Comparison of ENCODE assay signal across 21 cellular contexts in the genomic region with DNA sequence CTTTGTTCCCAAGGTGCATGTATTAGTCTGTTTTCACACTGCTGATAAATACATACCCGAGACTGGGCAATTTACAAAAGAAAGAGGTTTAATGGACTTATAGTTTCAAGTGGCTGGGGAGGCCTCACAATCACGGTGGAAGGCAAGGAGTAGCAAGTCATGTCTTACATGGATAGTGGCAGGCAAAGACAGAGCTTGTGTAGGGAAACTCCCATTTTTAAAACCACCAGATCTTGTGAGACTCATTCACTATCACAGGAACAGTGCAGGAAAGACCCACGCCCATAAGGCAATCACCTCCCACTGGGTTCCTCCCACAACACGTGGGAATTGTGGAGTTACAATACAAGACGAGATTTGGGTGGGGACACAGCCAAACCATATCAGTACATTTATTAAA.
DNase-seq lines count a peak whose midpoint lies in the region; ATAC-seq, FAIRE-seq and TF ChIP-seq lines count a peak whose summit lies in the region.
"Had no signal": no experiment of that assay in that cellular context is flagged by ENCODE, and none has a peak within 500 bp of the region (broad histone marks: within the 10 kb centered on the region; RNA-seq: fewer than 3 reads in every experiment).

No MANE protein-coding gene starts in this region.

- no peak for DNase-seq in epithelial cell of prostate (ENCODE audit: low read depth, low spot score)
- no peak for DNase-seq in foreskin keratinocyte
- DNase-seq in Calu3, result no peak
- DNase-seq in NCI-H1092 treated with DMSO at 0.1 percent for 48 hours (lab: John Stamatoyannopoulos, UW), result no peak
- DNase-seq in GM13977 (ENCODE audit: low spot score), result no peak
- no peak for DNase-seq in H54 (ENCODE audit: insufficient read length, low spot score)
- DNase-seq: 8988T; Caco-2; CD4-positive, CD25-positive, alpha-beta regulatory T cell; CD8-positive, alpha-beta T cell; DMS 273 treated with DMSO at 0.1 percent for 48 hours; DMS79; GDM1; GOT3; H7 had no signal

- no peak overlapping the region for H3K27ac Mint-ChIP-seq in Calu3 (ENCODE audit: unreplicated experiment)
- H3K27ac Mint-ChIP-seq: CD8-positive, alpha-beta T cell had no signal

- no peaks in the 10 kb centered on the region for H3K36me3 Mint-ChIP-seq in Calu3 (ENCODE audit: insufficient read depth, unreplicated experiment)
- H3K36me3 Mint-ChIP-seq: CD4-positive, CD25-positive, alpha-beta regulatory T cell; CD8-positive, alpha-beta T cell had no signal

- H3K27me3 ChIP-seq in BLaER1 treated with 17β-estradiol and CSF1 and Interleukin-3, amounts not matched to agents 10 nM and 100 nM, result no peaks in the 10 kb centered on the region
- H3K27me3 ChIP-seq in foreskin keratinocyte, result no peaks in the 10 kb centered on the region

- ATAC-seq in foreskin keratinocyte, result no peak
- ATAC-seq: A549; CD8-positive, alpha-beta T cell had no signal

- no peaks in the 10 kb centered on the region for H4K20me1 ChIP-seq in BLaER1 treated with 17β-estradiol and CSF1 and Interleukin-3, amounts not matched to agents 10 nM and 100 nM

- in situ Hi-C loops in GM13977 (cut with MboI; ENCODE audit: low pct_unique_long_range_greater_than_20kb, low sequenced_read_pairs, unreplicated experiment), result no loop called here

- no peaks in the 10 kb centered on the region for H3K27me3 Mint-ChIP-seq in Calu3 (ENCODE audit: unreplicated experiment)

- peaks cover 27 to 39% (median 33%) of the 10 kb centered on the region in 10 experiments for H3K4me1 ChIP-seq in BLaER1 treated with 17β-estradiol and CSF1 and Interleukin-3, amounts not matched to agents 10 nM and 100 nM
- H3K4me1 ChIP-seq in foreskin keratinocyte, result peaks cover 4% of the 10 kb centered on the region
- H3K4me1 ChIP-seq: A549, Caco-2 had no signal

- TF ChIP-seq CTCF in foreskin keratinocyte (conservative IDR thresholded peaks at IDR 0.05), result no peak
- no peak for TF ChIP-seq CTCF in Calu3 (IDR thresholded peaks at IDR 0.05; ENCODE audit: unreplicated experiment)
- no peak for TF ChIP-seq CTCF in GM13977 (IDR thresholded peaks at IDR 0.05; ENCODE audit: extremely low read depth, insufficient read depth, missing control alignments)

- CTCF ChIA-PET in Calu3 (lab: Charles Lee), result no interaction called here

- H3K9me3 ChIP-seq in BLaER1 treated with 17β-estradiol and CSF1 and Interleukin-3, amounts not matched to agents 10 nM and 100 nM (replicated peaks in 1 of 11), result peaks cover 22 to 30% (median 27%) of the 10 kb centered on the region in 11 experiments
- H3K9me3 ChIP-seq: Caco-2 had no signal

- H3K9me3 Mint-ChIP-seq in Calu3 (ENCODE audit: low read depth, unreplicated experiment), result no peaks in the 10 kb centered on the region
- H3K9me3 Mint-ChIP-seq: CD8-positive, alpha-beta T cell had no signal

- intact Hi-C loops in Calu3 (cut with micrococcal nuclease; ENCODE audit: unreplicated experiment), result no loop called here

- no peak for TF ChIP-seq POLR2A in H54 (IDR thresholded peaks at IDR 0.05; ENCODE audit: low read depth, low read length)

- peak overlapping the region in 6 of 11 experiments; percentile 58 to 87 (median 76); a peak in 7 of 22 replicates for H3K4me2 ChIP-seq in BLaER1 treated with 17β-estradiol and CSF1 and Interleukin-3, amounts not matched to agents 10 nM and 100 nM
- H3K4me2 ChIP-seq: A549 had no signal

- FAIRE-seq in H54 (lab: Jason Lieb, UNC), result no peak
- FAIRE-seq: A549, D721Med, GM12878, GM18507 had no signal

- no peak overlapping the region for H3K9ac ChIP-seq in BLaER1 treated with 17β-estradiol and CSF1 and Interleukin-3, amounts not matched to agents 10 nM and 100 nM

- no TSS peak for BruUV-seq in Calu3 (replicated peaks; lab: Mats Ljungman, UMichigan)

- peak overlapping the region in 9 of 11 experiments; percentile 69 to 85 (median 82); a peak in 13 of 22 replicates for H3K27ac ChIP-seq in BLaER1 treated with 17β-estradiol and CSF1 and Interleukin-3, amounts not matched to agents 10 nM and 100 nM
- peak overlapping the region; percentile 35 for H3K27ac ChIP-seq in epithelial cell of prostate
- H3K27ac ChIP-seq in foreskin keratinocyte, result peak overlapping the region; percentile 43
- H3K27ac ChIP-seq: A549, C4-2B had no signal

- peak overlapping the region in 2 of 10 experiments; percentile 16 to 42; a peak in 2 of 20 replicates for H3K4me3 ChIP-seq in BLaER1 treated with 17β-estradiol and CSF1 and Interleukin-3, amounts not matched to agents 10 nM and 100 nM
- H3K4me3 ChIP-seq: A549, GM12878 had no signal

- H3K36me3 ChIP-seq in BLaER1 treated with 17β-estradiol and CSF1 and Interleukin-3, amounts not matched to agents 10 nM and 100 nM, result no peaks in the 10 kb centered on the region

- H3K4me1 Mint-ChIP-seq in Calu3 (ENCODE audit: low read depth, unreplicated experiment), result no peaks in the 10 kb centered on the region
- H3K4me1 Mint-ChIP-seq: CD4-positive, CD25-positive, alpha-beta regulatory T cell had no signal

- H3K4me3 Mint-ChIP-seq in Calu3 (ENCODE audit: low read depth, unreplicated experiment), result no peak overlapping the region
- H3K4me3 Mint-ChIP-seq: CD4-positive, CD25-positive, alpha-beta regulatory T cell; CD8-positive, alpha-beta T cell had no signal
